Comparison of ENCODE assay signal across 17 cellular contexts in the genomic region with DNA sequence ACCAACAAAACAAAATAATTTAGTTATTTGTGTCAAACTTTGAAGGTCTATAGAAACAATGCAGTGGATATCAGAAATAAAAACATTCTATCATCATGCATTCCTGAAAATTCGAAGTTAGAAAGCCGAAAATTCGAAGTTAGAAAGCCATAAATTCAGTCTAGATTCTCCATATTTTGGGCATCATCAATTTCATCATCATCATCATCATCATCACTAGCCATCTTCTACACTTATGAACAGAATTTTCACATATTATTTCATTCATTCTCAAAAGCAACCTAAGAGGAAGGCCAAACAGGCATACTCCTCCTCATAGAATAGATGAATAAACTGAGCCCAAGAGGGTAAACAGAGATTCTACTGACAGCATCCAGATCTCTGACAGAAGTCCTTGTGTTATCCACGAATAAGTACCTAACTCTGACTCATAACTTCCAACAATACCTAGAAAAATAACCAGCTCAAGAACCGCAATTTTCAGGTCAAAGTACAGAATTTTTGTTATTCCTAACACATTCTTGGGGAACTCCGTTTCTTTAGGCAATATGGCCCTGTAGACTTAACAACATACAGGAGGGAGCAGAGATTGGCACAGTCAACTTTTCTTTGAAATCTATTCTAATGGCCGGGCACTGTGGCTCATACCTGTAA.
DNase-seq lines count a peak whose midpoint lies in the region; FAIRE-seq and TF ChIP-seq lines count a peak whose summit lies in the region.
"Had no signal": no experiment of that assay in that cellular context is flagged by ENCODE, and none has a peak within 500 bp of the region (broad histone marks: within the 10 kb centered on the region; RNA-seq: fewer than 3 reads in every experiment).

No MANE protein-coding gene starts in this region.

- peak; percentile 52 for FAIRE-seq in astrocyte (lab: Jason Lieb, UNC)
- FAIRE-seq in frontal cortex (lab: Jason Lieb, UNC): no peak

- H3K79me2 ChIP-seq in astrocyte (ENCODE audit: insufficient read depth, low read length): peaks cover 73% of the 10 kb centered on the region

- no peak overlapping the region for H3K9ac ChIP-seq in BLaER1
- H3K9ac ChIP-seq in HUES6 (ENCODE audit: low read length): no peak overlapping the region
- peak overlapping the region; percentile 80 for H3K9ac ChIP-seq in astrocyte (ENCODE audit: low read length)
- H3K9ac ChIP-seq in iPS-20b (ENCODE audit: low read depth, low read length): no peak overlapping the region

- H3K36me3 ChIP-seq in BLaER1: peaks cover 23% of the 10 kb centered on the region
- no peaks in the 10 kb centered on the region for H3K36me3 ChIP-seq in HUES6 (ENCODE audit: control insufficient read depth, insufficient read depth, low read length)
- H3K36me3 ChIP-seq in astrocyte (ENCODE audit: insufficient read depth, low read length): no peaks in the 10 kb centered on the region
- H3K36me3 ChIP-seq in iPS-20b (ENCODE audit: insufficient read depth, low read depth, low read length): no peaks in the 10 kb centered on the region

- no peaks in the 10 kb centered on the region for H3K36me3 Mint-ChIP-seq in astrocyte (ENCODE audit: low read depth, unreplicated experiment)
- H3K36me3 Mint-ChIP-seq: CD14-positive monocyte had no signal

- no peak overlapping the region for H2AFZ ChIP-seq in astrocyte (ENCODE audit: low read depth, low read length)

- peak overlapping the region; percentile 8 for H3K27ac Mint-ChIP-seq in astrocyte (ENCODE audit: unreplicated experiment)
- H3K27ac Mint-ChIP-seq: CD14-positive monocyte had no signal

- H3K27me3 ChIP-seq in BLaER1 (no peaks in the 10 kb centered on the region), HUES6 (ENCODE audit: control insufficient read depth, insufficient read depth, low read length) (no peaks in the 10 kb centered on the region), astrocyte (ENCODE audit: insufficient read depth, low read length) (no peaks in the 10 kb centered on the region), iPS-20b (ENCODE audit: insufficient read depth, low read length) (no peaks in the 10 kb centered on the region)

- H3K4me1 ChIP-seq in BLaER1 (peaks cover 100% of the 10 kb centered on the region), HUES6 (ENCODE audit: control insufficient read depth, insufficient read depth, low read length) (peaks cover 50% of the 10 kb centered on the region), astrocyte (ENCODE audit: insufficient read depth, low read length) (peaks cover 46% of the 10 kb centered on the region), iPS-20b (ENCODE audit: insufficient read depth, low read length) (peaks cover 43% of the 10 kb centered on the region)

- H3K9me3 Mint-ChIP-seq in astrocyte (ENCODE audit: unreplicated experiment): no peaks in the 10 kb centered on the region

- peak; percentile 84 for DNase-seq in astrocyte (ENCODE audit: low read depth)
- DNase-seq in frontal cortex (ENCODE audit: low spot score in 2 of 2): no peak
- no peak for DNase-seq in AG08395 (ENCODE audit: low spot score)
- DNase-seq in stimulated activated naive CD4-positive, alpha-beta T cell (lab: John Stamatoyannopoulos, UW): no peak
- DNase-seq in NK-92 treated with Interleukin-12 subunit alpha and Interleukin-12 subunit beta, amount 100 ng/mL, for 24 hours (lab: John Stamatoyannopoulos, UW): no peak
- DNase-seq: 8988T, COR-L47, HCEC 1CT, NCI-H1048, NCI-H345, NCI-H526 treated with DMSO at 0.1 percent for 48 hours, PC-3, SK-N-SH had no signal

- H3K4me3 Mint-ChIP-seq in astrocyte (ENCODE audit: unreplicated experiment): no peak overlapping the region
- H3K4me3 Mint-ChIP-seq: CD14-positive monocyte had no signal

- no peak overlapping the region for H3K4me3 ChIP-seq in BLaER1
- H3K4me3 ChIP-seq in HUES6 (ENCODE audit: low read depth, low read length): no peak overlapping the region
- no peak overlapping the region for H3K4me3 ChIP-seq in astrocyte (ENCODE audit: insufficient read depth, low read depth, low read length)
- no peak overlapping the region for H3K4me3 ChIP-seq in iPS-20b (ENCODE audit: low read length)

- H3K27me3 Mint-ChIP-seq in astrocyte (ENCODE audit: low read depth, unreplicated experiment): no peaks in the 10 kb centered on the region

- H3K4me1 Mint-ChIP-seq in astrocyte (ENCODE audit: low read depth, unreplicated experiment): peaks cover 49% of the 10 kb centered on the region

- H4K20me1 ChIP-seq in BLaER1 (peaks cover 3% of the 10 kb centered on the region; the same call in 1 of the 2 replicates), astrocyte (ENCODE audit: insufficient read depth, low read length) (no peaks in the 10 kb centered on the region)

- no peak for TF ChIP-seq CTCF in astrocyte (IDR thresholded peaks at IDR 0.05; ENCODE audit: insufficient read depth, low read depth, low read length)

- H3K4me2 ChIP-seq in BLaER1: peak overlapping the region; percentile 48
- peak overlapping the region; percentile 6 for H3K4me2 ChIP-seq in astrocyte (ENCODE audit: low read length)

- H3K27ac ChIP-seq in BLaER1 (peak overlapping the region; percentile 15; the same call in 1 of the 2 replicates), HUES6 (ENCODE audit: low read depth, low read length) (peak overlapping the region; percentile 87; the same call in 1 of the 2 replicates), astrocyte (ENCODE audit: low read depth, low read length) (peak overlapping the region; percentile 91), iPS-20b (ENCODE audit: low read length) (peak overlapping the region; percentile 30)

- peaks cover 6% of the 10 kb centered on the region; the same call in 1 of the 2 replicates for H3K9me3 ChIP-seq in BLaER1
- H3K9me3 ChIP-seq in HUES6 (ENCODE audit: control insufficient read depth, insufficient read depth, low read depth, low read length): no peaks in the 10 kb centered on the region
- H3K9me3 ChIP-seq in astrocyte (ENCODE audit: insufficient read depth, low read depth, low read length): no peaks in the 10 kb centered on the region
- H3K9me3 ChIP-seq in iPS-20b (ENCODE audit: insufficient read depth, low read depth, low read length): no peaks in the 10 kb centered on the region
- H3K9me3 ChIP-seq: SK-N-SH had no signal

Comparison
In these comparisons a context has a peak if more than half of its experiments do, and no peak if none do; other contexts are left out.
1. H3K27ac ChIP-seq: peak in every context shown above with its lines; median percentile 91 in astrocyte; 87 in HUES6; 30 in iPS-20b; 15 in BLaER1.